33 cellular contexts compared by ENCODE assay signal in genomic region chr10:73823391-73823790, GRCh38.
"Had no signal": no experiment of that assay in that cellular context is flagged by ENCODE, and none has a peak within 500 bp of the region (broad histone marks: within the 10 kb centered on the region; RNA-seq: fewer than 3 reads in every experiment).

No MANE protein-coding gene starts in this region.

- DNase-seq: activated CD4-positive, alpha-beta T cell treated with anti-CD3 and anti-CD28 coated beads for 1 hour; activated CD4-positive, alpha-beta T cell treated with anti-CD3 and anti-CD28 coated beads for 48 hours; activated CD4-positive, CD25-positive, alpha-beta regulatory T cell; activated CD8-positive, alpha-beta T cell treated with anti-CD3 and anti-CD28 coated beads for 36 hours; activated gamma-delta T cell treated with Interleukin-2 at 50 U/mL for 16 hours; activated naive CD4-positive, alpha-beta T cell treated with anti-CD3 and anti-CD28 coated beads for 36 hours; activated T-cell treated with anti-CD3 and anti-CD28 coated beads, Interleukin-2, amount 50 U/mL, for 48 hours; amniotic stem cell; brain microvascular endothelial cell; central memory CD4-positive, alpha-beta T cell; Kasumi-1; KG1; MG63; NCI-H1048; NCI-H1105 treated with DMSO at 0.1 percent for 48 hours; NCI-H1436; NCI-H1694 treated with DMSO at 0.1 percent for 48 hours; NCI-H2029; NCI-H2171; NCI-H510A; NCI-H526; NCI-H748 treated with DMSO at 0.1 percent for 48 hours; NK-92 treated with Interleukin-12 subunit alpha and Interleukin-12 subunit beta, amount 100 ng/mL, for 24 hours; PC-3; Peyer's patch; RPMI8226; SW 1271; T-helper 1 cell; T1000; WERI-Rb-1 had no signal

- H3K36me3 ChIP-seq: brain microvascular endothelial cell had no signal

- H3K27ac ChIP-seq: brain microvascular endothelial cell, Peyer's patch, WERI-Rb-1 had no signal

- H3K4me3 Mint-ChIP-seq: activated CD8-positive, alpha-beta T cell treated with anti-CD3 and anti-CD28 coated beads for 36 hours; activated naive CD4-positive, alpha-beta T cell treated with anti-CD3 and anti-CD28 coated beads for 36 hours had no signal

- H3K27me3 Mint-ChIP-seq: activated CD8-positive, alpha-beta T cell treated with anti-CD3 and anti-CD28 coated beads for 36 hours had no signal

- H3K9me3 ChIP-seq: MG63, Peyer's patch had no signal

- H3K36me3 Mint-ChIP-seq: activated naive CD4-positive, alpha-beta T cell treated with anti-CD3 and anti-CD28 coated beads, Interleukin-2, amount 50 U/mL, for 72 hours had no signal

- H3K27me3 ChIP-seq: brain microvascular endothelial cell, MG63, Peyer's patch had no signal

- H3K27ac Mint-ChIP-seq: activated naive CD4-positive, alpha-beta T cell treated with anti-CD3 and anti-CD28 coated beads for 36 hours; activated T-helper 2 cell treated with anti-CD3 and anti-CD28 coated beads, Interferon-gamma antibody, Interleukin-2, Interleukin-4, amounts not matched to agents 10 μg/mL and 5 μg/mL and 100 μg/mL, durations not matched to agents 14 hours and 24 hours and 36 hours had no signal

- H3K4me3 ChIP-seq: MG63, Peyer's patch had no signal

- H3K9me3 Mint-ChIP-seq: activated CD8-positive, alpha-beta T cell treated with anti-CD3 and anti-CD28 coated beads for 36 hours; activated naive CD4-positive, alpha-beta T cell treated with anti-CD3 and anti-CD28 coated beads for 36 hours; activated naive CD4-positive, alpha-beta T cell treated with anti-CD3 and anti-CD28 coated beads, Interleukin-2, amount 50 U/mL, for 72 hours; activated T-helper 2 cell treated with anti-CD3 and anti-CD28 coated beads, Interferon-gamma antibody, Interleukin-2, Interleukin-4, amounts not matched to agents 10 μg/mL and 5 μg/mL and 100 μg/mL, durations not matched to agents 14 hours and 24 hours and 36 hours had no signal

- ATAC-seq: activated CD8-positive, alpha-beta T cell treated with anti-CD3 and anti-CD28 coated beads for 36 hours; activated naive CD4-positive, alpha-beta T cell treated with anti-CD3 and anti-CD28 coated beads, Interleukin-2, amount 50 U/mL, for 72 hours; PC-3; Right ventricle myocardium inferior had no signal
